Comparison of ENCODE assay signal across 10 cellular contexts in the genomic region with DNA sequence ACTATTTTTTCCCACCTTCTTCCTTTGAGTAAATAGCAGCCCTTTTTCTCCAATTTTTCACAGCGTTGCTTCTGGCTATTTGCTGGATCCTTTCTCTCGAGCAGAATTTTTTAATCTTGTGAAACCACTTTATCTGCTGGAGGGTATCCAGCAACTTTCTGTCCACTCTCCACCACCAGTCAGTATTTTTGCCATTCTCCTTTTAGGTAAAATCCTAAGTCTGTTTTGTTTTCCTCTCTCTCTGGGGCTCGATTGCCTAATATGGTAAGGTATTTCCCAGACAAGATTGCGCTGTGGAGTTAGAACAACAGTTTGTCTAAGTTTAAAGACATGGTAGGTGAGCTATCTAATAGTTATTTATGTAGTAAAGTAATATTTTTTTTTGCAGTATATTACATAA.
DNase-seq lines count a peak whose midpoint lies in the region; ATAC-seq and TF ChIP-seq lines count a peak whose summit lies in the region.
"Had no signal": no experiment of that assay in that cellular context is flagged by ENCODE, and none has a peak within 500 bp of the region (broad histone marks: within the 10 kb centered on the region; RNA-seq: fewer than 3 reads in every experiment).

No MANE protein-coding gene starts in this region.

- H3K36me3 ChIP-seq in smooth muscle cell (ENCODE audit: low read depth) (no peaks in the 10 kb centered on the region), Caco-2 (ENCODE audit: control insufficient read depth, insufficient read depth, low read length) (no peaks in the 10 kb centered on the region)

- WGBS in smooth muscle cell (ENCODE audit: low lambda C conversion rate) = 19% methylated on average over 4 of the region's 4 CpGs

- POLR2A ChIA-PET in Caco-2 (lab: Charles Lee) = no interaction called here

- H3K9me3 ChIP-seq in smooth muscle cell (replicated peaks; ENCODE audit: low read depth) (no peaks in the 10 kb centered on the region), Caco-2 (no peaks in the 10 kb centered on the region)

- H3K27me3 Mint-ChIP-seq in Caco-2 (ENCODE audit: insufficient read depth, unreplicated experiment) = no peaks in the 10 kb centered on the region
- H3K27me3 Mint-ChIP-seq: activated B cell treated with CpG ODN at 0.5 μM for 24 hours had no signal

- H3K79me2 ChIP-seq in smooth muscle cell (ENCODE audit: low read depth) = no peaks in the 10 kb centered on the region

- DNase-seq in HCEC 1CT (peak; percentile 90), dorsolateral prefrontal cortex (no peak), kidney tubule cell (ENCODE audit: low spot score) (peak; percentile 33), smooth muscle cell (lab: John Stamatoyannopoulos, UW; ENCODE audit: unreplicated experiment) (no peak), HuH-7.5 (ENCODE audit: low spot score) (no peak), Caco-2 (no peak)
- DNase-seq: activated B cell treated with CpG ODN at 0.5 μM for 24 hours, DMS79 treated with DMSO at 0.1 percent for 48 hours had no signal

- TF ChIP-seq CTCF in dorsolateral prefrontal cortex (IDR thresholded peaks at IDR 0.05 in 54 of 56, conservative IDR thresholded peaks at IDR 0.05 in 2 of 56; ENCODE audit: low read depth in 1 of 56, partially characterized antibody in 56 of 56) (no peak), smooth muscle cell (IDR thresholded peaks at IDR 0.05; ENCODE audit: borderline replicate concordance, insufficient read depth, poor library complexity, severe bottlenecking) (no peak), Caco-2 (IDR thresholded peaks at IDR 0.05; ENCODE audit: insufficient read depth in 1 of 2, low read depth in 1 of 2, low read length in 1 of 2, severe bottlenecking in 1 of 2, unreplicated experiment in 1 of 2) (no peak)

- CTCF ChIA-PET in Caco-2 (lab: Charles Lee) = interaction anchor here (0.9 kb wide), 1 partner anchor 56 kb away, joined by 3 read pairs; no protein-coding TSS in a partner anchor

- no peaks in the 10 kb centered on the region for H3F3A ChIP-seq in smooth muscle cell (ENCODE audit: low read depth)

- ATAC-seq in HG02973 (IDR thresholded peaks at IDR 0.05; ENCODE audit: unreplicated experiment) = no peak
- ATAC-seq in GM21576 (IDR thresholded peaks at IDR 0.05; ENCODE audit: unreplicated experiment) = no peak

- H4K20me1 ChIP-seq in smooth muscle cell (ENCODE audit: low read depth) = no peaks in the 10 kb centered on the region

- H3K4me3 ChIP-seq in dorsolateral prefrontal cortex (no peak overlapping the region), smooth muscle cell (no peak overlapping the region), Caco-2 (ENCODE audit: low read depth, low read length) (no peak overlapping the region)

- H3K9me3 Mint-ChIP-seq in Caco-2 (ENCODE audit: unreplicated experiment) = no peaks in the 10 kb centered on the region
- H3K9me3 Mint-ChIP-seq: activated B cell treated with CpG ODN at 0.5 μM for 24 hours had no signal

- H2AFZ ChIP-seq in smooth muscle cell (ENCODE audit: low read depth) = no peak overlapping the region

- H3K27ac ChIP-seq in dorsolateral prefrontal cortex (peak overlapping the region in 43 of 59 donors; percentile 5 to 80 (median 58)), smooth muscle cell (ENCODE audit: low read depth) (peak overlapping the region; percentile 14)

- no peak overlapping the region for H3K4me3 Mint-ChIP-seq in Caco-2 (ENCODE audit: unreplicated experiment)
- H3K4me3 Mint-ChIP-seq: activated B cell treated with CpG ODN at 0.5 μM for 24 hours had no signal

- BruUV-seq in Caco-2 (replicated peaks; lab: Mats Ljungman, UMichigan) = no TSS peak

- no peaks in the 10 kb centered on the region for H3K36me3 Mint-ChIP-seq in Caco-2 (ENCODE audit: insufficient read depth, unreplicated experiment)

- H3K4me1 ChIP-seq in smooth muscle cell (ENCODE audit: low read depth) = peaks cover 16% of the 10 kb centered on the region
- no peaks in the 10 kb centered on the region; the same call in 1 of the 2 replicates for H3K4me1 ChIP-seq in Caco-2

- H3K4me2 ChIP-seq in smooth muscle cell = peak overlapping the region; percentile 41

- H3K27me3 ChIP-seq in dorsolateral prefrontal cortex (no peaks in the 10 kb centered on the region), smooth muscle cell (ENCODE audit: low read depth) (no peaks in the 10 kb centered on the region), Caco-2 (replicated peaks; ENCODE audit: control insufficient read depth, insufficient read depth, low read length) (no peaks in the 10 kb centered on the region)

- no peak overlapping the region for H3K27ac Mint-ChIP-seq in Caco-2 (ENCODE audit: unreplicated experiment)
- H3K27ac Mint-ChIP-seq: activated B cell treated with CpG ODN at 0.5 μM for 24 hours had no signal

- intact Hi-C loops in dorsolateral prefrontal cortex (cut with DNase I) (loop anchor here in 1 of 2 donors (10.0 kb wide), 1 partner anchor 69 kb away; no protein-coding TSS in a partner anchor), Caco-2 (cut with micrococcal nuclease; ENCODE audit: unreplicated experiment) (no loop called here)

- no peak overlapping the region for H3K9ac ChIP-seq in smooth muscle cell (ENCODE audit: low read depth)

- peaks cover 9% of the 10 kb centered on the region for H3K4me1 Mint-ChIP-seq in Caco-2 (ENCODE audit: low read depth, unreplicated experiment)
- H3K4me1 Mint-ChIP-seq: activated B cell treated with CpG ODN at 0.5 μM for 24 hours had no signal

Comparison
In these comparisons a context has a peak if more than half of its experiments do, and no peak if none do; other contexts are left out.
1. DNase-seq: peak in HCEC 1CT (single experiment) and kidney tubule cell (single experiment); none in dorsolateral prefrontal cortex (0 of 10), smooth muscle cell (single experiment), HuH-7.5 (single experiment) and Caco-2 (0 of 2).